Comparison of ENCODE assay signal across 28 cellular contexts in genomic region chr4:147823135-147823534, GRCh38.
DNase-seq lines count a peak whose midpoint lies in the region; ATAC-seq, FAIRE-seq and TF ChIP-seq lines count a peak whose summit lies in the region.
"Had no signal": no experiment of that assay in that cellular context is flagged by ENCODE, and none has a peak within 500 bp of the region (broad histone marks: within the 10 kb centered on the region; RNA-seq: fewer than 3 reads in every experiment).

No MANE protein-coding gene starts in this region.

- dilution Hi-C loops in IMR-90 (cut with HindIII; ENCODE audit: low sequenced_read_pairs, unreplicated experiment): no loop called here

- BruUV-seq in IMR-90 (replicated peaks; lab: Mats Ljungman, UMichigan): no TSS peak

- no peak overlapping the region for H2BK120ac ChIP-seq in IMR-90 (ENCODE audit: low read depth, low read length)

- H4K20me1 ChIP-seq in IMR-90 (ENCODE audit: insufficient read depth, low read length): peaks cover 11% of the 10 kb centered on the region
- peaks cover 4% of the 10 kb centered on the region for H4K20me1 ChIP-seq in astrocyte (ENCODE audit: insufficient read depth, low read length)

- H3K27ac ChIP-seq in IMR-90 (ENCODE audit: insufficient read depth, low read length) (no peak overlapping the region; the same call in 1 of the 2 replicates), astrocyte (ENCODE audit: low read depth, low read length) (no peak overlapping the region), gastrocnemius medialis (peak overlapping the region; percentile 83 to 95 (median 92))
- H3K27ac ChIP-seq: brain microvascular endothelial cell, right lobe of liver had no signal

- peak; percentile 71 for ATAC-seq in IMR-90 (ENCODE audit: low read depth)
- ATAC-seq in gastrocnemius medialis: no peak
- no peak for ATAC-seq in HG03520 (IDR thresholded peaks at IDR 0.05; ENCODE audit: unreplicated experiment)
- ATAC-seq: naive thymus-derived CD8-positive, alpha-beta T cell had no signal

- H2AK9ac ChIP-seq in IMR-90 (replicated peaks; ENCODE audit: low read depth, low read length, poor library complexity): no peak overlapping the region

- in situ Hi-C loops in IMR-90 (cut with MboI; ENCODE audit: low sequenced_read_pairs) (no loop called here), gastrocnemius medialis (cut with MboI; ENCODE audit: low sequenced_read_pairs in 4 of 4) (no loop called here)

- H3K36me3 ChIP-seq in IMR-90 (ENCODE audit: control insufficient read depth, insufficient read depth, low read length): peaks cover 9% of the 10 kb centered on the region
- no peaks in the 10 kb centered on the region for H3K36me3 ChIP-seq in astrocyte (ENCODE audit: insufficient read depth, low read length)
- H3K36me3 ChIP-seq in gastrocnemius medialis: no peaks in the 10 kb centered on the region
- H3K36me3 ChIP-seq in MG63: no peaks in the 10 kb centered on the region
- H3K36me3 ChIP-seq: brain microvascular endothelial cell, right lobe of liver had no signal

- H3K4me3 Mint-ChIP-seq in astrocyte (ENCODE audit: unreplicated experiment): no peak overlapping the region
- H3K4me3 Mint-ChIP-seq in T-helper 2 cell treated with Interferon-gamma antibody and Interleukin-4, amounts not matched to agents 5 μg/mL and 100 μg/mL, for 36 hours: no peak overlapping the region
- H3K4me3 Mint-ChIP-seq: activated naive CD8-positive, alpha-beta T cell treated with anti-CD3 and anti-CD28 coated beads, Interleukin-2, amount 10 ng/mL, durations not matched to agents 7 days and 5 days; CD4-positive, alpha-beta T cell; H9; memory B cell; naive thymus-derived CD8-positive, alpha-beta T cell had no signal

- H3K36me3 Mint-ChIP-seq in astrocyte (ENCODE audit: low read depth, unreplicated experiment): peaks cover 17% of the 10 kb centered on the region
- H3K36me3 Mint-ChIP-seq in T-helper 2 cell treated with Interferon-gamma antibody and Interleukin-4, amounts not matched to agents 5 μg/mL and 100 μg/mL, for 36 hours (ENCODE audit: low read depth): peaks cover 24% of the 10 kb centered on the region
- H3K36me3 Mint-ChIP-seq: activated naive CD8-positive, alpha-beta T cell treated with anti-CD3 and anti-CD28 coated beads, Interleukin-2, amount 10 ng/mL, durations not matched to agents 7 days and 5 days; memory B cell had no signal

- H2BK5ac ChIP-seq in IMR-90 (ENCODE audit: low read depth, low read length, poor library complexity, severe bottlenecking): no peak overlapping the region

- H3K9me1 ChIP-seq in IMR-90 (ENCODE audit: insufficient read depth, low read length): peaks cover 22% of the 10 kb centered on the region

- no peak for TF ChIP-seq RAD21 in IMR-90 (IDR thresholded peaks at IDR 0.05; ENCODE audit: low read length)

- H3K27me3 Mint-ChIP-seq in astrocyte (ENCODE audit: low read depth, unreplicated experiment): no peaks in the 10 kb centered on the region
- no peaks in the 10 kb centered on the region for H3K27me3 Mint-ChIP-seq in T-helper 2 cell treated with Interferon-gamma antibody and Interleukin-4, amounts not matched to agents 5 μg/mL and 100 μg/mL, for 36 hours (ENCODE audit: low read depth)
- H3K27me3 Mint-ChIP-seq: activated naive CD8-positive, alpha-beta T cell treated with anti-CD3 and anti-CD28 coated beads, Interleukin-2, amount 10 ng/mL, durations not matched to agents 7 days and 5 days; CD4-positive, alpha-beta T cell; naive thymus-derived CD8-positive, alpha-beta T cell had no signal

- H3K4me1 ChIP-seq in IMR-90 (ENCODE audit: control insufficient read depth, insufficient read depth, low read length) (peaks cover 14% of the 10 kb centered on the region), astrocyte (ENCODE audit: insufficient read depth, low read length) (peaks cover 16% of the 10 kb centered on the region), gastrocnemius medialis (peaks cover 57 to 60% of the 10 kb centered on the region in 2 donors)

- no peaks in the 10 kb centered on the region for H3K27me3 ChIP-seq in IMR-90 (ENCODE audit: control insufficient read depth, insufficient read depth, low read length)
- no peaks in the 10 kb centered on the region for H3K27me3 ChIP-seq in astrocyte (ENCODE audit: insufficient read depth, low read length)
- H3K27me3 ChIP-seq in gastrocnemius medialis: no peaks in the 10 kb centered on the region
- H3K27me3 ChIP-seq in MG63: no peaks in the 10 kb centered on the region
- H3K27me3 ChIP-seq: brain microvascular endothelial cell, right lobe of liver had no signal

- H3K4ac ChIP-seq in IMR-90 (ENCODE audit: low read depth, low read length): no peak overlapping the region

- TF ChIP-seq CTCF in IMR-90 (conservative IDR thresholded peaks at IDR 0.05; ENCODE audit: low read depth, low read length) (no peak), astrocyte (IDR thresholded peaks at IDR 0.05; ENCODE audit: insufficient read depth, low read depth, low read length) (no peak), fibroblast of villous mesenchyme (IDR thresholded peaks at IDR 0.05; ENCODE audit: insufficient read depth, low read depth, low read length) (no peak), gastrocnemius medialis (IDR thresholded peaks at IDR 0.05 in 4 of 5, conservative IDR thresholded peaks at IDR 0.05 in 1 of 5) (no peak)

- H4K5ac ChIP-seq in IMR-90 (ENCODE audit: low read depth, low read length): no peak overlapping the region

- H3K9ac ChIP-seq in IMR-90 (ENCODE audit: low read depth, low read length): no peak overlapping the region
- H3K9ac ChIP-seq in astrocyte (ENCODE audit: low read length): no peak overlapping the region
- H3K9ac ChIP-seq: SK-N-SH had no signal

- peaks cover 26% of the 10 kb centered on the region for H3K4me1 Mint-ChIP-seq in astrocyte (ENCODE audit: low read depth, unreplicated experiment)
- peaks cover 3% of the 10 kb centered on the region for H3K4me1 Mint-ChIP-seq in T-helper 2 cell treated with Interferon-gamma antibody and Interleukin-4, amounts not matched to agents 5 μg/mL and 100 μg/mL, for 36 hours (ENCODE audit: low read depth)
- H3K4me1 Mint-ChIP-seq: memory B cell had no signal

- WGBS in IMR-90 (ENCODE audit: extremely low coverage in 2 of 2, insufficient read length in 1 of 2), 2 experiments: 94% methylated on average over 2 of the region's 3 CpGs; no CpG with 5 or more reads in 1 of the 2 experiments

- TF ChIP-seq POLR2A in IMR-90 (IDR thresholded peaks at IDR 0.05; ENCODE audit: low read depth, low read length) (no peak), gastrocnemius medialis (IDR thresholded peaks at IDR 0.05) (no peak)

- peaks cover 8% of the 10 kb centered on the region for H3K79me2 ChIP-seq in astrocyte (ENCODE audit: insufficient read depth, low read length)

- H3K4me2 ChIP-seq in IMR-90 (ENCODE audit: low read depth, low read length) (no peak overlapping the region), astrocyte (ENCODE audit: low read length) (no peak overlapping the region)
- H3K4me2 ChIP-seq: SK-N-SH had no signal

- FAIRE-seq in astrocyte (lab: Jason Lieb, UNC): no peak
- FAIRE-seq: frontal cortex, GM18507 had no signal

- no peak overlapping the region for H3K23ac ChIP-seq in IMR-90 (ENCODE audit: low read depth, low read length)

- H3K4me3 ChIP-seq in IMR-90 (ENCODE audit: insufficient read depth, low read depth, low read length): no peak overlapping the region
- no peak overlapping the region for H3K4me3 ChIP-seq in astrocyte (ENCODE audit: insufficient read depth, low read depth, low read length)
- H3K4me3 ChIP-seq in fibroblast of villous mesenchyme (ENCODE audit: low read depth, low read length): no peak overlapping the region
- no peak overlapping the region for H3K4me3 ChIP-seq in gastrocnemius medialis
- no peak overlapping the region for H3K4me3 ChIP-seq in MG63
- H3K4me3 ChIP-seq: coronary artery, right lobe of liver had no signal

- no peak overlapping the region for H2BK20ac ChIP-seq in IMR-90 (ENCODE audit: low read depth, low read length)

- no peaks in the 10 kb centered on the region for H3K9me3 Mint-ChIP-seq in astrocyte (ENCODE audit: unreplicated experiment)
- no peaks in the 10 kb centered on the region for H3K9me3 Mint-ChIP-seq in T-helper 2 cell treated with Interferon-gamma antibody and Interleukin-4, amounts not matched to agents 5 μg/mL and 100 μg/mL, for 36 hours
- H3K9me3 Mint-ChIP-seq: activated naive CD8-positive, alpha-beta T cell treated with anti-CD3 and anti-CD28 coated beads, Interleukin-2, amount 10 ng/mL, durations not matched to agents 7 days and 5 days; activated T-helper 2 cell treated with anti-CD3 and anti-CD28 coated beads, Interferon-gamma antibody, Interleukin-2, Interleukin-4, amounts not matched to agents 10 μg/mL and 5 μg/mL and 100 μg/mL, durations not matched to agents 14 hours and 24 hours and 36 hours; CD4-positive, alpha-beta T cell; H9; memory B cell; naive thymus-derived CD8-positive, alpha-beta T cell had no signal

- POLR2A ChIA-PET in IMR-90 (lab: Charles Lee; ENCODE audit: unreplicated experiment): no interaction called here

- no peak overlapping the region for H2BK15ac ChIP-seq in IMR-90 (ENCODE audit: low read depth, low read length)

- H3K79me1 ChIP-seq in IMR-90 (ENCODE audit: low read depth in 1 of 2, low read length in 2 of 2): peaks cover 49 to 65% of the 10 kb centered on the region in 2 experiments

- H3K14ac ChIP-seq in IMR-90 (replicated peaks; ENCODE audit: low read depth, low read length): no peak overlapping the region

- H4K8ac ChIP-seq in IMR-90 (ENCODE audit: low read depth in 2 of 2, low read length in 2 of 2): no peak overlapping the region

- no peak overlapping the region for H2AFZ ChIP-seq in IMR-90 (replicated peaks; ENCODE audit: low read length, poor library complexity)
- H2AFZ ChIP-seq in astrocyte (ENCODE audit: low read depth, low read length): no peak overlapping the region

- H3K9me3 ChIP-seq in IMR-90 (ENCODE audit: control insufficient read depth, insufficient read depth, low read length) (no peaks in the 10 kb centered on the region), astrocyte (ENCODE audit: insufficient read depth, low read depth, low read length) (no peaks in the 10 kb centered on the region), gastrocnemius medialis (no peaks in the 10 kb centered on the region), MG63 (no peaks in the 10 kb centered on the region)
- H3K9me3 ChIP-seq: right lobe of liver, SK-N-SH had no signal

- no peak overlapping the region for H2AK5ac ChIP-seq in IMR-90 (ENCODE audit: low read depth, low read length)

- no peak overlapping the region for H4K91ac ChIP-seq in IMR-90 (ENCODE audit: insufficient read depth, low read depth, low read length)

- peak; percentile 68 for DNase-seq in IMR-90
- DNase-seq in astrocyte (ENCODE audit: low read depth): no peak
- DNase-seq in fibroblast of villous mesenchyme (ENCODE audit: low read depth): peak; percentile 63
- DNase-seq in gastrocnemius medialis: no peak
- no peak for DNase-seq in NCI-H2227 treated with DMSO at 0.1 percent for 48 hours (lab: John Stamatoyannopoulos, UW)
- no peak for DNase-seq in T-helper 2 cell treated with Interferon-gamma antibody and Interleukin-4, amounts not matched to agents 5 μg/mL and 100 μg/mL, for 36 hours (ENCODE audit: low spot score)
- no peak for DNase-seq in MG63
- DNase-seq: activated CD4-positive, alpha-beta T cell treated with anti-CD3 and anti-CD28 coated beads, Interleukin-2, amount 50 U/mL, for 1 hour; activated CD8-positive, alpha-beta memory T cell treated with anti-CD3 and anti-CD28 coated beads, Interleukin-2, amount 50 U/mL, for 4 hours; activated naive CD8-positive, alpha-beta T cell treated with anti-CD3 and anti-CD28 coated beads, Interleukin-2, amount 10 ng/mL, durations not matched to agents 7 days and 5 days; brain microvascular endothelial cell; CD4-positive, alpha-beta T cell; DMS153; H9; KBM-7; naive thymus-derived CD8-positive, alpha-beta T cell; NCI-H1694; NCI-H69; right lobe of liver; SK-N-SH; stimulated activated CD8-positive, alpha-beta memory T cell treated with anti-CD3 and anti-CD28 coated beads, Interleukin-4, amount 100 ng/mL, for 48 hours; T-helper 2 cell had no signal

- no peak overlapping the region for H3K18ac ChIP-seq in IMR-90 (ENCODE audit: low read depth, low read length)

- intact Hi-C loops in IMR-90 (cut with micrococcal nuclease) (loop anchor here (5.0 kb wide), 1 partner anchor 46 kb away; no protein-coding TSS in a partner anchor), gastrocnemius medialis (cut with DNase I; ENCODE audit: low total_unique reads) (loop anchor here (10.0 kb wide), 1 partner anchor 222 kb away; no protein-coding TSS in a partner anchor)

- CTCF ChIA-PET in IMR-90 (lab: Yijun Ruan, JAX): interaction anchor here (1.6 kb wide), 1 partner anchor 43 kb away, joined by 3 read pairs; no protein-coding TSS in a partner anchor

- no peak overlapping the region for H3K56ac ChIP-seq in IMR-90 (ENCODE audit: extremely low read depth, insufficient read depth, low read length)

- peak overlapping the region; percentile 41 for H3K27ac Mint-ChIP-seq in astrocyte (ENCODE audit: unreplicated experiment)
- H3K27ac Mint-ChIP-seq in T-helper 2 cell treated with Interferon-gamma antibody and Interleukin-4, amounts not matched to agents 5 μg/mL and 100 μg/mL, for 36 hours: no peak overlapping the region
- H3K27ac Mint-ChIP-seq: activated naive CD8-positive, alpha-beta T cell treated with anti-CD3 and anti-CD28 coated beads, Interleukin-2, amount 10 ng/mL, durations not matched to agents 7 days and 5 days; activated T-helper 2 cell treated with anti-CD3 and anti-CD28 coated beads, Interferon-gamma antibody, Interleukin-2, Interleukin-4, amounts not matched to agents 10 μg/mL and 5 μg/mL and 100 μg/mL, durations not matched to agents 14 hours and 24 hours and 36 hours; CD4-positive, alpha-beta T cell; memory B cell; naive thymus-derived CD8-positive, alpha-beta T cell had no signal

Comparison
In these comparisons a context has a peak if more than half of its experiments do, and no peak if none do; other contexts are left out.
1. DNase-seq: peak in IMR-90 (single experiment) and fibroblast of villous mesenchyme (single experiment); none in astrocyte (single experiment), gastrocnemius medialis (0 of 2), NCI-H2227 treated with DMSO at 0.1 percent for 48 hours (single experiment), T-helper 2 cell treated with Interferon-gamma antibody and Interleukin-4, amounts not matched to agents 5 μg/mL and 100 μg/mL, for 36 hours (single experiment) and MG63 (single experiment).
2. H3K27ac ChIP-seq: peak in gastrocnemius medialis (4 of 4); none in IMR-90 (single experiment) and astrocyte (single experiment).